8 cellular contexts compared by ENCODE assay signal in genomic region chr9:91421022-91421765, GRCh38. TPM values are rescaled to one million over a fixed set of nuclear protein-coding genes. Genes with fewer than 3 reads are reported as not detected.
DNase-seq lines count a peak whose midpoint lies in the region; ATAC-seq and TF ChIP-seq lines count a peak whose summit lies in the region.

No MANE protein-coding gene starts in this region.

- H3K9ac ChIP-seq in NT2/D1 (ENCODE audit: insufficient read length, low read depth): peak overlapping the region; percentile 68

- H3F3A ChIP-seq in DOHH2 (ENCODE audit: control insufficient read depth, insufficient read depth): no peaks in the 10 kb centered on the region; the same call in 1 of the 2 replicates

- H3K4me1 ChIP-seq in DOHH2 (ENCODE audit: control insufficient read depth, low read length) (peaks cover 29% of the 10 kb centered on the region), NT2/D1 (ENCODE audit: insufficient read depth, insufficient read length) (peaks cover 7% of the 10 kb centered on the region), tibial nerve (peaks cover 0 to 60% (median 23%) of the 10 kb centered on the region in 4 donors)

- peaks cover 70% of the 10 kb centered on the region for H3K27me3 ChIP-seq in DOHH2 (ENCODE audit: control insufficient read depth, low read length)
- H3K27me3 ChIP-seq in NT2/D1 (ENCODE audit: insufficient read depth, insufficient read length): peaks cover 61% of the 10 kb centered on the region
- no peaks in the 10 kb centered on the region for H3K27me3 ChIP-seq in tibial nerve

- H3K79me2 ChIP-seq in DOHH2 (ENCODE audit: control insufficient read depth, low read length): peaks cover 3% of the 10 kb centered on the region

- peak overlapping the region; percentile 79 for H3K4me3 ChIP-seq in DOHH2 (ENCODE audit: low read length)
- peak overlapping the region; percentile 53 for H3K4me3 ChIP-seq in NT2/D1 (ENCODE audit: insufficient read length, low read depth)
- peak overlapping the region; percentile 60 to 85 (median 68) for H3K4me3 ChIP-seq in tibial nerve

- H3K27ac ChIP-seq in DOHH2 (ENCODE audit: low read depth, low read length) (no peak overlapping the region), tibial nerve (peak overlapping the region; percentile 88 to 99 (median 93))

- no peak for TF ChIP-seq POLR2A in tibial nerve (IDR thresholded peaks at IDR 0.05)

- peak; percentile 35 for TF ChIP-seq CTCF in DOHH2 (IDR thresholded peaks at IDR 0.05; ENCODE audit: low read depth, low read length, poor library complexity, severe bottlenecking)
- peak; percentile 4 to 29 (median 24) for TF ChIP-seq CTCF in tibial nerve (IDR thresholded peaks at IDR 0.05)

- H3K4me2 ChIP-seq in DOHH2 (ENCODE audit: low read length): peak overlapping the region; percentile 99

- no peaks in the 10 kb centered on the region for H3K9me3 ChIP-seq in DOHH2 (ENCODE audit: control insufficient read depth, insufficient read depth, low read length)
- H3K9me3 ChIP-seq in NT2/D1 (ENCODE audit: insufficient read depth, low read length): no peaks in the 10 kb centered on the region
- H3K9me3 ChIP-seq in tibial nerve: no peaks in the 10 kb centered on the region

- no peaks in the 10 kb centered on the region for H3K9me2 ChIP-seq in DOHH2 (replicated peaks; ENCODE audit: control insufficient read depth, low read length)

- TF ChIP-seq EP300 in tibial nerve (IDR thresholded peaks at IDR 0.05): no peak

- no peak for DNase-seq in NT2/D1 (ENCODE audit: low read depth, low spot score)
- peak; percentile 82 for DNase-seq in ecto neural progenitor cell (ENCODE audit: low spot score)
- peak; percentile 27 for DNase-seq in medulla oblongata (ENCODE audit: extremely low spot score)
- DNase-seq in tibial nerve (ENCODE audit: low spot score in 2 of 2): no peak
- DNase-seq in DMS153 treated with DMSO at 0.1 percent for 48 hours (lab: John Stamatoyannopoulos, UW; ENCODE audit: unreplicated experiment): no peak

- ATAC-seq in GM21526 (IDR thresholded peaks at IDR 0.05; ENCODE audit: low FRiP score, unreplicated experiment) (no peak), HG03108 (IDR thresholded peaks at IDR 0.05; ENCODE audit: unreplicated experiment) (no peak)

- 3 to 5% methylated on average over 38 to 71 of the region's 73 CpGs for WGBS in tibial nerve, 2 donors

- H4K20me1 ChIP-seq in DOHH2 (ENCODE audit: control insufficient read depth, insufficient read depth, low read depth, low read length): no peaks in the 10 kb centered on the region

- H3K36me3 ChIP-seq in DOHH2 (ENCODE audit: control insufficient read depth, low read length) (no peaks in the 10 kb centered on the region), NT2/D1 (ENCODE audit: insufficient read depth, insufficient read length, low read length) (no peaks in the 10 kb centered on the region), tibial nerve (no peaks in the 10 kb centered on the region)

RNA-seq across cellular contexts. Expression of gene NFIL3, which starts 2.4 kb away (rescaled TPM):
- total RNA-seq in tibial nerve: 10 to 100 TPM; 53.3 to 65.1 (median 57.3) TPM

RNA-seq across cellular contexts. Expression of gene AUH, which starts 59.5 kb away (rescaled TPM):
- 10 to 100 TPM; 40.5 to 70.1 (median 44.9) TPM for total RNA-seq in tibial nerve

Comparison
In these comparisons a context has a peak if more than half of its experiments do, and no peak if none do; other contexts are left out.
1. DNase-seq: peak in ecto neural progenitor cell (single experiment) and medulla oblongata (single experiment); none in NT2/D1 (single experiment), tibial nerve (0 of 2) and DMS153 treated with DMSO at 0.1 percent for 48 hours (single experiment).
2. Peak in every context shown above with its lines, with median percentiles within 50 percentile points of each other: H3K4me3 ChIP-seq.